In genomic region chr7:84455788-84456187, GRCh38 we compare ENCODE assay signal across 1 cellular context.
TF ChIP-seq lines count a peak whose summit lies in the region.

No MANE protein-coding gene starts in this region.

TF ChIP-seq in HepG2, 621 proteins besides CTCF, POLR2A, EP300 and RAD21:
- TF ChIP-seq BCLAF1 (IDR thresholded peaks at IDR 0.05) (no peak), MAFF (IDR thresholded peaks at IDR 0.05; ENCODE audit: low read depth, low read length) (peak; percentile 85), ZNF746 (CRISPR knock-in tag; IDR thresholded peaks at IDR 0.05) (no peak), ZNF761 (CRISPR knock-in tag; conservative IDR thresholded peaks at IDR 0.05) (no peak), ZNF660 (CRISPR knock-in tag; IDR thresholded peaks at IDR 0.05; ENCODE audit: borderline replicate concordance, low read depth) (no peak), MAFK (conservative IDR thresholded peaks at IDR 0.05 in 1 of 2, IDR thresholded peaks at IDR 0.05 in 1 of 2; ENCODE audit: low read length in 2 of 2) (peak; percentile 82 to 87), GATAD1 (CRISPR knock-in tag; IDR thresholded peaks at IDR 0.05) (no peak)
